In the genomic region with DNA sequence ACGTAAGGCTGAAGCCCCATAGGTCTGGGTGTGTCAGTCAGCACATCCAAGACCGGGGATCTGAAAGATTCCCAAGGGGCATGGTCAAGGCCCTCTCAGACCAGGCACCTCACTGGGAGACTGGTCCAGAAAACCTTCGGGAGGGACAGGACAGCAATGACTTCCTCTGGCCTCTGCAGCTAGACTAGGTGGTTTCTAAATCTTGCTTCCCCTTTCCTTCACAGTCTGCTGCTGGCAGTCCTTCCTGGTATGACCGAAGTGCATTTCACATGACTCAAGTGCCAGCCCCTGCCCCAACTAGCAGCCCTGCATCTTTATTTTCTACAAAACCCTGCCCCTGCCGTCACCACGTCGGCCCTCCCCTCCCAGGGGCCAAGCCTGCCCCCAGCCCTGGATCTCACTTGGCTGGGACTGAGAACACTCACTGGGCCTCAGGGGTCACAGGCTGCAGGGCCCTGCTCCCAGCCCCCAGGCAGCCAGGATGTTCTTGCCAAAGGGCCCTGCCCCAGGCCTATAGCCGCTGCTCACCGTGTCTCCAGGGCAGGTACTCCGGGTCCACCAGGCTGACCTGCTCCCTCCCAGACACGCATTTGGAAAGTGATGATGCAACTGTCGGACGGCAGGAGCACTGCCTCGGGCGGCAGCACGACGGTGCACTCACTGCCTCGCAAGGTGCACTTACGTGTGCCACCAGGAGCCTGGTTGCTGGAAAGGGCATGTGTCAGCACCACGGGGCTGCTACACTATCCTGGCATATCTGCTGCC, we compare ENCODE assay signal across 11 cellular contexts. TPM values are rescaled to one million over a fixed set of nuclear protein-coding genes. Genes with fewer than 3 reads are reported as not detected.
DNase-seq lines count a peak whose midpoint lies in the region; ATAC-seq and TF ChIP-seq lines count a peak whose summit lies in the region.
"Had no signal": no experiment of that assay in that cellular context is flagged by ENCODE, and none has a peak within 500 bp of the region (broad histone marks: within the 10 kb centered on the region; RNA-seq: fewer than 3 reads in every experiment).

No MANE protein-coding gene starts in this region.

- no peaks in the 10 kb centered on the region for H3K27me3 ChIP-seq in vagina

- no peak overlapping the region for H3K4me3 ChIP-seq in vagina

- no peaks in the 10 kb centered on the region for H3K36me3 ChIP-seq in vagina

- CTCF ChIA-PET in activated B cell treated with CpG ODN at 0.5 μM for 24 hours (lab: Charles Lee): no interaction called here

- no peak overlapping the region for H3K27ac ChIP-seq in vagina

- H3K9me3 Mint-ChIP-seq in activated B cell treated with CpG ODN at 0.5 μM for 24 hours: no peaks in the 10 kb centered on the region
- H3K9me3 Mint-ChIP-seq in natural killer cell: no peaks in the 10 kb centered on the region
- no peaks in the 10 kb centered on the region for H3K9me3 Mint-ChIP-seq in HFFc6

- ATAC-seq in activated B cell treated with CpG ODN at 0.5 μM for 24 hours (ENCODE audit: low read depth) (peak; percentile 67), natural killer cell (peak in 2 of 3 donors; percentile 22 to 58)

- H3K4me1 Mint-ChIP-seq in activated B cell treated with CpG ODN at 0.5 μM for 24 hours (peaks cover 77% of the 10 kb centered on the region), natural killer cell (peaks cover 9 to 36% of the 10 kb centered on the region in 2 donors), HFFc6 (ENCODE audit: low read depth) (no peaks in the 10 kb centered on the region)

- no peaks in the 10 kb centered on the region for H3K9me3 ChIP-seq in vagina

- H3K27me3 Mint-ChIP-seq in activated B cell treated with CpG ODN at 0.5 μM for 24 hours: no peaks in the 10 kb centered on the region
- no peaks in the 10 kb centered on the region for H3K27me3 Mint-ChIP-seq in natural killer cell (ENCODE audit: low read depth in 2 of 2)
- no peaks in the 10 kb centered on the region for H3K27me3 Mint-ChIP-seq in HFFc6 (ENCODE audit: insufficient read depth)

- DNase-seq in GF-D8 (lab: John Stamatoyannopoulos, UW): peak; percentile 70
- peak; percentile 64 for DNase-seq in KBM-7
- DNase-seq in activated B cell treated with CpG ODN at 0.5 μM for 24 hours: peak; percentile 42
- DNase-seq in natural killer cell: no peak
- no peak for DNase-seq in HFFc6
- DNase-seq in GM03348 (ENCODE audit: low spot score): no peak
- DNase-seq in vagina (ENCODE audit: extremely low spot score in 2 of 2): no peak
- no peak for DNase-seq in NCI-H187 treated with DMSO at 0.1 percent for 48 hours (lab: John Stamatoyannopoulos, UW)
- DNase-seq: activated CD8-positive, alpha-beta memory T cell treated with anti-CD3 and anti-CD28 coated beads, Interleukin-2, amount 50 U/mL, for 48 hours; DMS 273 treated with DMSO at 0.1 percent for 48 hours; NCI-H2227 treated with DMSO at 0.1 percent for 48 hours had no signal

- TF ChIP-seq POLR2A in vagina (IDR thresholded peaks at IDR 0.05): no peak

- peak overlapping the region; percentile 95 for H3K27ac Mint-ChIP-seq in activated B cell treated with CpG ODN at 0.5 μM for 24 hours
- peak overlapping the region in 1 of 2 donors; percentile 24 for H3K27ac Mint-ChIP-seq in natural killer cell
- H3K27ac Mint-ChIP-seq in HFFc6: no peak overlapping the region

- intact Hi-C loops in activated B cell treated with CpG ODN at 0.5 μM for 24 hours (cut with micrococcal nuclease): no loop called here
- intact Hi-C loops in natural killer cell (cut with micrococcal nuclease): no loop called here
- intact Hi-C loops in vagina (cut with DNase I): no loop called here

- no peaks in the 10 kb centered on the region for H3K4me1 ChIP-seq in vagina

- H3K36me3 Mint-ChIP-seq in activated B cell treated with CpG ODN at 0.5 μM for 24 hours (ENCODE audit: low read depth) (no peaks in the 10 kb centered on the region), natural killer cell (no peaks in the 10 kb centered on the region), HFFc6 (ENCODE audit: low read depth) (no peaks in the 10 kb centered on the region)

- POLR2A ChIA-PET in activated B cell treated with CpG ODN at 0.5 μM for 24 hours (lab: Charles Lee): interaction anchor here (2.3 kb wide), 1 partner anchor 18 kb away, joined by 23 read pairs; the partner anchor contains the start of genes POLR3K and SNRNP25

- TF ChIP-seq CTCF in activated B cell treated with CpG ODN at 0.5 μM for 24 hours (IDR thresholded peaks at IDR 0.05) (no peak), natural killer cell (IDR thresholded peaks at IDR 0.05) (no peak), HFFc6 (IDR thresholded peaks at IDR 0.05) (no peak), vagina (IDR thresholded peaks at IDR 0.05) (no peak)

- in situ Hi-C loops in KBM-7 (cut with MboI; ENCODE audit: low pct_unique_long_range_greater_than_20kb, low sequenced_read_pairs): no loop called here

- H3K4me3 Mint-ChIP-seq in activated B cell treated with CpG ODN at 0.5 μM for 24 hours (peak overlapping the region; percentile 68), natural killer cell (no peak overlapping the region), HFFc6 (no peak overlapping the region)

RNA-seq across cellular contexts. Expression of gene POLR3K, which starts 18.2 kb away (rescaled TPM):
- total RNA-seq in activated B cell treated with CpG ODN at 0.5 μM for 24 hours (26.5 and 30.6 TPM in 2 replicates), natural killer cell (10 to 100 TPM; 10.6 to 14.6 (median 11.3) TPM), vagina (12.8 TPM)
- total RNA-seq in HFFc6 (2021; fragmentation: NEBNext Ultra II Directional; extraction: Animal tissue kit (Norgen Biotek cat#: 25700)): 10 to 100 TPM; 18.9 to 24.7 (median 19.8) TPM

RNA-seq across cellular contexts. Expression of gene SNRNP25, which starts 18.4 kb away (rescaled TPM):
- 34.9 and 36.6 TPM in 2 replicates for total RNA-seq in activated B cell treated with CpG ODN at 0.5 μM for 24 hours
- 10 to 100 TPM in 2 of 3 donors, 1 to 10 TPM in 1; 6.4 to 13.4 (median 13.2) TPM for total RNA-seq in natural killer cell
- total RNA-seq in HFFc6 (2021; fragmentation: NEBNext Ultra II Directional; extraction: Animal tissue kit (Norgen Biotek cat#: 25700)): 10 to 100 TPM; 40.3 to 53.1 (median 44.0) TPM
- total RNA-seq in vagina: 15.0 TPM

RNA-seq across cellular contexts. Expression of gene RHBDF1, which starts 37.2 kb away (rescaled TPM):
- total RNA-seq in activated B cell treated with CpG ODN at 0.5 μM for 24 hours (0.67 and 1.3 TPM in 2 replicates), natural killer cell (1 to 10 TPM in 1 of 3 donors, under 1 TPM in 2; 0.26 to 1.1 (median 0.78) TPM), vagina (86.9 TPM)
- 10 to 100 TPM; 54.9 to 65.8 (median 60.0) TPM for total RNA-seq in HFFc6 (2021; fragmentation: NEBNext Ultra II Directional; extraction: Animal tissue kit (Norgen Biotek cat#: 25700))

RNA-seq across cellular contexts. Expression of gene MPG, which starts 42.8 kb away (rescaled TPM):
- total RNA-seq in activated B cell treated with CpG ODN at 0.5 μM for 24 hours (51.7 and 53.6 TPM in 2 replicates), natural killer cell (10 to 100 TPM; 29.9 to 34.3 (median 31.5) TPM), vagina (124 TPM)
- total RNA-seq in HFFc6 (2021; fragmentation: NEBNext Ultra II Directional; extraction: Animal tissue kit (Norgen Biotek cat#: 25700)): 100 to 1,000 TPM in 2 of 6 experiments, 10 to 100 TPM in 4; 92.3 to 104 (median 96.9) TPM

Comparison
In these comparisons a context has a peak if more than half of its experiments do, and no peak if none do; other contexts are left out.
1. DNase-seq: peak in GF-D8 (single experiment), KBM-7 (single experiment) and activated B cell treated with CpG ODN at 0.5 μM for 24 hours (single experiment); none in natural killer cell (single experiment), HFFc6 (single experiment), GM03348 (single experiment), vagina (0 of 2) and NCI-H187 treated with DMSO at 0.1 percent for 48 hours (single experiment).
2. RNA of gene RHBDF1, which starts 37.2 kb away (total RNA-seq): 86.9 TPM in vagina (single experiment) and 54.9 to 65.8 TPM in HFFc6; 0.26 to 1.1 TPM in natural killer cell and 0.67 to 1.3 TPM in activated B cell treated with CpG ODN at 0.5 μM for 24 hours; every median in the first group is over 10 times any median in the second.